In genomic region chr12:29317556-29318363, GRCh38 we compare ENCODE assay signal across 8 cellular contexts.
A peak's percentile ranks its signal among the peaks of the same experiment; 100 is the strongest.
DNase-seq lines count a peak whose midpoint lies in the region; ATAC-seq, FAIRE-seq and TF ChIP-seq lines count a peak whose summit lies in the region.

No MANE protein-coding gene starts in this region.

- H3K27ac ChIP-seq in H1 (ENCODE audit: low read depth, low read length) = no peak overlapping the region
- H3K27ac ChIP-seq in mesenchymal stem cell (ENCODE audit: low read length, poor library complexity, severe bottlenecking) = no peak overlapping the region

- TF ChIP-seq EP300 in H1 (IDR thresholded peaks at IDR 0.05; ENCODE audit: borderline replicate concordance in 1 of 2, low read depth in 2 of 2, low read length in 2 of 2) = no peak

- 0 out of 7 replicates have a peak, but pooled peaks cover 0 to 3% (median 0%) of the 10 kb centered on the region in 4 experiments for H3K4me1 ChIP-seq in H1 (replicated peaks in 1 of 4; ENCODE audit: control insufficient read depth in 3 of 4, insufficient read depth in 4 of 4, low read length in 3 of 4)
- H3K4me1 ChIP-seq in mesenchymal stem cell (ENCODE audit: control insufficient read depth, insufficient read depth, low read depth, low read length) = peaks cover 2% of the 10 kb centered on the region

- H2BK12ac ChIP-seq in H1 (ENCODE audit: low read depth, low read length) = no peak overlapping the region
- no peak overlapping the region for H2BK12ac ChIP-seq in mesenchymal stem cell (ENCODE audit: low read length in 2 of 2)

- 68% methylated on average over 8 of the region's 8 CpGs; no CpG with 5 or more reads in 1 of the 2 experiments for WGBS in H1 (ENCODE audit: extremely low coverage in 1 of 2, insufficient coverage in 1 of 2, insufficient read length in 1 of 2, insufficient replicate concordance in 2 of 2, low coverage in 1 of 2, low lambda C conversion rate in 2 of 2, missing lambda C conversion rate in 1 of 2), 2 experiments
- WGBS in mesenchymal stem cell = 44% methylated on average over 6 of the region's 8 CpGs

- H3K9ac ChIP-seq in H1 (replicated peaks in 1 of 4; ENCODE audit: extremely low read depth in 1 of 4, low read depth in 3 of 4, low read length in 3 of 4) (no peak overlapping the region), mesenchymal stem cell (ENCODE audit: low read length) (peak overlapping the region; percentile 28)

- H3K23ac ChIP-seq in H1 (ENCODE audit: insufficient read length) (no peak overlapping the region), mesenchymal stem cell (ENCODE audit: low read length in 2 of 2) (no peak overlapping the region)

- H3K4me2 ChIP-seq in H1 (ENCODE audit: insufficient read depth in 1 of 2, low read depth in 2 of 2, low read length in 2 of 2) (no peak overlapping the region), mesenchymal stem cell (ENCODE audit: low read length, poor library complexity, severe bottlenecking) (no peak overlapping the region)

- TF ChIP-seq CTCF in WI38 (IDR thresholded peaks at IDR 0.05; ENCODE audit: low read depth, low read length) (peak; percentile 13; the same call in 1 of the 2 replicates), H1 (IDR thresholded peaks at IDR 0.05; ENCODE audit: control extremely low read depth in 1 of 3, insufficient read depth in 1 of 3, low read depth in 1 of 3, low read length in 3 of 3) (peak; percentile 40 to 99 (median 98))

- H3K23me2 ChIP-seq in H1 (ENCODE audit: low read depth, low read length) = no peaks in the 10 kb centered on the region

- H4K91ac ChIP-seq in H1 (replicated peaks; ENCODE audit: insufficient read length, low read length) = no peak overlapping the region
- no peak overlapping the region for H4K91ac ChIP-seq in mesenchymal stem cell (ENCODE audit: low read length)

- H2AFZ ChIP-seq in H1 (ENCODE audit: low read length) (no peak overlapping the region), mesenchymal stem cell (ENCODE audit: low read depth, low read length) (no peak overlapping the region)

- peak; percentile 100 for ATAC-seq in HG03159 (IDR thresholded peaks at IDR 0.05; ENCODE audit: unreplicated experiment)

- H3K4ac ChIP-seq in H1 (replicated peaks; ENCODE audit: insufficient read length, low read depth, low read length) (no peak overlapping the region), mesenchymal stem cell (ENCODE audit: low read depth in 1 of 2, low read length in 2 of 2) (no peak overlapping the region)

- POLR2A ChIA-PET in H1 (lab: Charles Lee; ENCODE audit: partially characterized antibody) = interaction anchor here (0.6 kb wide), 1 partner anchor 1432 kb away, joined by 4 read pairs; no protein-coding TSS in a partner anchor

- H3K9me3 ChIP-seq in H1 (ENCODE audit: insufficient read depth in 2 of 2, low read depth in 1 of 2, low read length in 1 of 2) (peaks cover 10 to 11% of the 10 kb centered on the region in 2 experiments), mesenchymal stem cell (ENCODE audit: control insufficient read depth, low read length) (no peaks in the 10 kb centered on the region)

- H3K14ac ChIP-seq in H1 (ENCODE audit: insufficient read length) = no peak overlapping the region
- H3K14ac ChIP-seq in mesenchymal stem cell (ENCODE audit: low read length in 2 of 2) = no peak overlapping the region

- no peak for TF ChIP-seq POLR2A in H1 (IDR thresholded peaks at IDR 0.05; ENCODE audit: control extremely low read depth in 1 of 2, low read depth in 2 of 2, low read length in 2 of 2)

- peak; percentile 96 to 97 for TF ChIP-seq RAD21 in H1 (IDR thresholded peaks at IDR 0.05 in 1 of 2, conservative IDR thresholded peaks at IDR 0.05 in 1 of 2; ENCODE audit: low read depth in 2 of 2, low read length in 2 of 2)

- H2BK15ac ChIP-seq in H1 (ENCODE audit: low read length) (no peak overlapping the region), mesenchymal stem cell (ENCODE audit: low read depth, poor library complexity, severe bottlenecking) (no peak overlapping the region)

- no peaks in the 10 kb centered on the region for H3K79me2 ChIP-seq in H1 (ENCODE audit: control insufficient read depth in 1 of 2, insufficient read depth in 2 of 2, low read length in 2 of 2)

- H3K36me3 ChIP-seq in H1 (ENCODE audit: control insufficient read depth in 2 of 4, insufficient read depth in 4 of 4, low read length in 3 of 4) (peaks cover 0 to 12% (median 4%) of the 10 kb centered on the region in 4 experiments; a peak in 5 of 8 replicates), mesenchymal stem cell (ENCODE audit: control insufficient read depth in 1 of 2, insufficient read depth in 2 of 2, low read depth in 1 of 2, low read length in 2 of 2) (peaks cover 2 to 16% of the 10 kb centered on the region in 2 experiments)

- no peak overlapping the region for H2AK5ac ChIP-seq in H1 (ENCODE audit: low read depth, low read length)
- no peak overlapping the region for H2AK5ac ChIP-seq in mesenchymal stem cell (ENCODE audit: low read length, severe bottlenecking)

- no peak overlapping the region for H3K18ac ChIP-seq in H1 (ENCODE audit: extremely low read depth, low read length)
- no peak overlapping the region for H3K18ac ChIP-seq in mesenchymal stem cell (ENCODE audit: low read depth in 1 of 2, low read length in 2 of 2)

- CTCF ChIA-PET in H1 (lab: Charles Lee; ENCODE audit: partially characterized antibody) = interaction anchor here (0.5 to 7.2 kb wide), 34 partner anchors 10 to 1596 kb away, joined by 3 to 55 read pairs (median 4); no protein-coding TSS in a partner anchor

- H4K8ac ChIP-seq in H1 (ENCODE audit: extremely low read depth, insufficient read depth, low read length) (no peak overlapping the region), mesenchymal stem cell (ENCODE audit: low read length) (no peak overlapping the region)

- no peaks in the 10 kb centered on the region for H4K20me1 ChIP-seq in H1 (replicated peaks in 1 of 2; ENCODE audit: control insufficient read depth in 1 of 2, insufficient read depth in 2 of 2, low read length in 2 of 2)

- H2BK5ac ChIP-seq in H1 (ENCODE audit: low read depth, low read length) (no peak overlapping the region), mesenchymal stem cell (ENCODE audit: low read depth, low read length, poor library complexity, severe bottlenecking) (no peak overlapping the region)

- H2BK120ac ChIP-seq in H1 (replicated peaks; ENCODE audit: low read depth, low read length) (no peak overlapping the region), mesenchymal stem cell (ENCODE audit: low read depth, low read length) (no peak overlapping the region)

- H3K56ac ChIP-seq in H1 (replicated peaks; ENCODE audit: insufficient read length, low read depth, low read length) = no peak overlapping the region

- peak; percentile 84 for FAIRE-seq in H1 (lab: Jason Lieb, UNC)

- H4K5ac ChIP-seq in H1 (ENCODE audit: insufficient read length, low read depth, low read length) = no peak overlapping the region

- H3K4me3 ChIP-seq in WI38 (ENCODE audit: low read depth, low read length) (no peak overlapping the region), H1 (ENCODE audit: extremely low read depth in 1 of 4, insufficient read depth in 2 of 4, low read depth in 3 of 4, low read length in 4 of 4) (no peak overlapping the region), mesenchymal stem cell (ENCODE audit: insufficient read depth in 1 of 2, low read depth in 1 of 2, low read length in 2 of 2) (no peak overlapping the region)

- H3K79me1 ChIP-seq in H1 (ENCODE audit: low read depth, low read length) (no peaks in the 10 kb centered on the region), mesenchymal stem cell (replicated peaks; ENCODE audit: low read length, poor library complexity, severe bottlenecking) (no peaks in the 10 kb centered on the region)

- H3K27me3 ChIP-seq in H1 (replicated peaks in 1 of 4; ENCODE audit: control insufficient read depth in 3 of 4, extremely low read depth in 1 of 4, insufficient read depth in 3 of 4, low read length in 3 of 4) (no peaks in the 10 kb centered on the region), mesenchymal stem cell (ENCODE audit: control insufficient read depth in 1 of 2, insufficient read depth in 1 of 2, low read length in 2 of 2) (no peaks in the 10 kb centered on the region)

- H2BK20ac ChIP-seq in H1 (ENCODE audit: low read length) = no peak overlapping the region

- DNase-seq in COLO829 (ENCODE audit: low spot score) (peak; percentile 63), GM19240 (ENCODE audit: insufficient read length, low spot score) (peak; percentile 42), NCI-H2227 (lab: John Stamatoyannopoulos, UW; ENCODE audit: unreplicated experiment) (peak; percentile 57), H1 (ENCODE audit: low read depth in 1 of 2, low spot score in 2 of 2) (peak in 1 of 2 experiments; percentile 7), mesenchymal stem cell (peak; percentile 67), superior temporal gyrus (ENCODE audit: extremely low spot score) (peak; percentile 93)

TF ChIP-seq in H1, 55 proteins besides CTCF, POLR2A, EP300 and RAD21:
- TF ChIP-seq CEBPB (IDR thresholded peaks at IDR 0.05; ENCODE audit: low read depth, low read length) (peak; percentile 32; the same call in 1 of the 2 replicates), ATF3 (IDR thresholded peaks at IDR 0.05; ENCODE audit: insufficient read depth, low read depth, low read length) (no peak), JUND (IDR thresholded peaks at IDR 0.05; ENCODE audit: low read length) (0 out of 2 replicates have a peak, but pooled peaks have one; percentile 19)
TF ChIP-seq in H1: peak in this region for 2.
